ENCODE assay signal across 15 cellular contexts in the genomic region with DNA sequence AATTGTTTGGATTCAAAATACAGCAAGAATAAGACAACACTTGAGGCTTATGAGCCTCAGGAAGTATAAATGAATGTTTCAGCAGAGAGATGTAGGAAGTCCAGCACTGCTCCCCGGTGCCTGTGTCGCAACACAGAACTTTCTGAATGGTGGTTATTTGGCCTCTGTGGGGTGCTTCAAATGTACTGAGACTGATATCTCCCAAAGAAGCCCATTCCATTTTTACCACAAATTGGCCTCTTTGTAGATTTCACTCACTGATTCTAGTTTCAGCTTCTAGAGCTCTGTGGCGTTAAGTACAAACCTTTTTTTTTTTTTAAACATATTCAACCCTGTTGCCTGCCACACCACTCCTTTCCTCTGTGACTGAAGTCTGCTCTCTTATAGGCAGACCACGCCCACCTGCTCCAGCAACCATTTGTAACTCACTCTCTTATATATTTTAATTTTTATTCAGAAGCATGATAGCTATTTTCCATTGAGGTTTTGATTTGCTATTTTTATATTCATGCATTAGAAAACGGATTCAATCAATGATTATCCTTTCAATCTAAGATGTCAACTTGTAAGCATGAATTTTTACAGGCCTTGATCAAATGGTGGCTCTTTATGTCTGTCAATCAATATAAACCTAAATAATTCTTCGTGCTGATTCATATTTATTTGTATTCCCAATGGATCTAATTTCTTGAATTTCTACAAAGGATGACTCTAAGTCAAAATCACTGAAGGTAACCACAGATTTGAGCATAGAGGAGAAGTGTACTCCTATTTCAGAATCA.
DNase-seq lines count a peak whose midpoint lies in the region; ATAC-seq, FAIRE-seq and TF ChIP-seq lines count a peak whose summit lies in the region.
"Had no signal": no experiment of that assay in that cellular context is flagged by ENCODE, and none has a peak within 500 bp of the region (broad histone marks: within the 10 kb centered on the region; RNA-seq: fewer than 3 reads in every experiment).

No MANE protein-coding gene starts in this region.

- CTCF ChIA-PET in HepG2 (lab: Yijun Ruan, JAX; ENCODE audit: low intra/inter-chr PET ratio, low total read pairs): no interaction called here

- DNase-seq in right lobe of liver (no peak), HepG2 (ENCODE audit: low spot score) (no peak), astrocyte (ENCODE audit: low read depth) (peak; percentile 55), aorta (peak in 1 of 2 donors; percentile 67), activated gamma-delta T cell treated with Interleukin-2 at 50 U/mL for 16 hours (no peak)
- DNase-seq in stimulated activated CD4-positive, alpha-beta T cell treated with anti-CD3 and anti-CD28 coated beads, Interleukin-1b, Interleukin-23, amount 100 ng/mL, for 48 hours: no peak
- DNase-seq in activated T-cell treated with anti-CD3 and anti-CD28 coated beads, Interleukin-2, amount 50 U/mL, for 1 hour: no peak
- DNase-seq: activated T-cell treated with anti-CD3 and anti-CD28 coated beads for 4 hours, BE2C, RPMI8226 had no signal

- ATAC-seq in right lobe of liver (peak in 3 of 4 donors; percentile 24 to 50 (median 37)), HepG2 (no peak), HG03175 (IDR thresholded peaks at IDR 0.05; ENCODE audit: unreplicated experiment) (peak; percentile 35), aorta (ENCODE audit: low FRiP score) (peak; percentile 59)
- ATAC-seq: gastroesophageal sphincter, GM23338 had no signal

- H3K9me3 ChIP-seq in right lobe of liver (no peaks in the 10 kb centered on the region), HepG2 (ENCODE audit: low read length) (no peaks in the 10 kb centered on the region), astrocyte (ENCODE audit: insufficient read depth, low read depth, low read length) (no peaks in the 10 kb centered on the region), aorta (ENCODE audit: control insufficient read depth, low read length) (no peaks in the 10 kb centered on the region)
- H3K9me3 ChIP-seq: BE2C, gastroesophageal sphincter, prostate gland, suprapubic skin had no signal

- TF ChIP-seq RAD21 in HepG2 (CRISPR knock-in tag; IDR thresholded peaks at IDR 0.05): no peak

- H3K36me3 Mint-ChIP-seq in astrocyte (ENCODE audit: low read depth, unreplicated experiment): peaks cover 3% of the 10 kb centered on the region

- H3K27me3 Mint-ChIP-seq in astrocyte (ENCODE audit: low read depth, unreplicated experiment): no peaks in the 10 kb centered on the region

- H3K9me3 Mint-ChIP-seq in astrocyte (ENCODE audit: unreplicated experiment): no peaks in the 10 kb centered on the region
- H3K9me3 Mint-ChIP-seq: GM23338 had no signal

- H4K20me1 ChIP-seq in HepG2 (ENCODE audit: insufficient read depth, low read length) (no peaks in the 10 kb centered on the region), astrocyte (ENCODE audit: insufficient read depth, low read length) (no peaks in the 10 kb centered on the region)

- H3K4me2 ChIP-seq in HepG2 (ENCODE audit: low read depth, low read length): no peak overlapping the region
- no peak overlapping the region for H3K4me2 ChIP-seq in astrocyte (ENCODE audit: low read length)
- H3K4me2 ChIP-seq: GM23338 had no signal

- H2AFZ ChIP-seq in HepG2 (ENCODE audit: low read length) (no peak overlapping the region), astrocyte (ENCODE audit: low read depth, low read length) (no peak overlapping the region)
- H2AFZ ChIP-seq: GM23338 had no signal

- BruUV-seq in HepG2 (replicated peaks; lab: Mats Ljungman, UMichigan): no TSS peak

- 46% methylated on average over 5 of the region's 6 CpGs for WGBS in right lobe of liver (ENCODE audit: insufficient coverage, low coverage, low lambda C conversion rate, missing lambda C conversion rate)
- WGBS in HepG2 (ENCODE audit: low lambda C conversion rate): 2% methylated on average over 6 of the region's 6 CpGs
- WGBS in aorta, 2 donors: 77 to 81% methylated on average over 6 of the region's 6 CpGs

- in situ Hi-C loops in HepG2 (cut with HindIII; ENCODE audit: extremely low pct_ligation_motif_present, low pct_unique_long_range_greater_than_20kb): loop anchor here (10.0 kb wide), 1 partner anchor 1338 kb away; no protein-coding TSS in a partner anchor

- no peak for TF ChIP-seq CTCF in right lobe of liver (IDR thresholded peaks at IDR 0.05)
- TF ChIP-seq CTCF in HepG2 (CRISPR knock-in tag; IDR thresholded peaks at IDR 0.05): no peak
- no peak for TF ChIP-seq CTCF in astrocyte (IDR thresholded peaks at IDR 0.05; ENCODE audit: insufficient read depth, low read depth, low read length)

- H3K4me1 Mint-ChIP-seq in astrocyte (ENCODE audit: low read depth, unreplicated experiment): peaks cover 4% of the 10 kb centered on the region

- FAIRE-seq in HepG2 (lab: Jason Lieb, UNC) (no peak), astrocyte (lab: Jason Lieb, UNC) (no peak)

- no peaks in the 10 kb centered on the region for H3K27me3 ChIP-seq in right lobe of liver
- 0 out of 5 replicates have a peak, but pooled peaks cover 0 to 6% of the 10 kb centered on the region in 2 experiments for H3K27me3 ChIP-seq in HepG2 (ENCODE audit: control insufficient read depth in 1 of 2, insufficient read depth in 2 of 2, low read length in 2 of 2)
- no peaks in the 10 kb centered on the region for H3K27me3 ChIP-seq in astrocyte (ENCODE audit: insufficient read depth, low read length)
- no peaks in the 10 kb centered on the region for H3K27me3 ChIP-seq in aorta (ENCODE audit: control insufficient read depth in 1 of 2, insufficient read depth in 2 of 2, low read length in 1 of 2)
- H3K27me3 ChIP-seq: BE2C, gastroesophageal sphincter, suprapubic skin had no signal

- TF ChIP-seq POLR2A in right lobe of liver (IDR thresholded peaks at IDR 0.05) (no peak), HepG2 (IDR thresholded peaks at IDR 0.05; ENCODE audit: insufficient read depth in 1 of 2, low read depth in 2 of 2, low read length in 2 of 2) (no peak)

- H3K4me3 ChIP-seq in right lobe of liver (no peak overlapping the region), HepG2 (replicated peaks in 1 of 3; ENCODE audit: insufficient read depth in 1 of 3, low read depth in 2 of 3, low read length in 3 of 3) (no peak overlapping the region), astrocyte (ENCODE audit: insufficient read depth, low read depth, low read length) (no peak overlapping the region), aorta (ENCODE audit: low read length in 2 of 2) (no peak overlapping the region)
- H3K4me3 ChIP-seq: gastroesophageal sphincter, GM23338, prostate gland, suprapubic skin had no signal

- H3K27ac ChIP-seq in right lobe of liver (no peak overlapping the region), HepG2 (ENCODE audit: extremely low read length, insufficient read depth, low read length) (no peak overlapping the region), astrocyte (ENCODE audit: low read depth, low read length) (no peak overlapping the region), aorta (ENCODE audit: low read depth in 1 of 2, low read length in 2 of 2) (no peak overlapping the region)
- H3K27ac ChIP-seq: gastroesophageal sphincter, prostate gland, suprapubic skin had no signal

- intact Hi-C loops in right lobe of liver (cut with DNase I) (no loop called here), HepG2 (cut with micrococcal nuclease; ENCODE audit: unreplicated experiment) (no loop called here), aorta (cut with DNase I) (loop anchor here (5.0 to 10.0 kb wide), 4 partner anchors 171 to 1338 kb away; no protein-coding TSS in a partner anchor)

- H3K36me3 ChIP-seq in right lobe of liver: no peaks in the 10 kb centered on the region
- H3K36me3 ChIP-seq in HepG2 (replicated peaks in 1 of 2; ENCODE audit: control insufficient read depth in 1 of 2, insufficient read depth in 2 of 2, low read length in 2 of 2): no peaks in the 10 kb centered on the region
- peaks cover 19% of the 10 kb centered on the region for H3K36me3 ChIP-seq in astrocyte (ENCODE audit: insufficient read depth, low read length)
- H3K36me3 ChIP-seq in aorta (ENCODE audit: control insufficient read depth in 1 of 2, insufficient read depth in 2 of 2, low read length in 1 of 2): no peaks in the 10 kb centered on the region
- H3K36me3 ChIP-seq: prostate gland had no signal

- H3K27ac Mint-ChIP-seq in astrocyte (ENCODE audit: unreplicated experiment): peak overlapping the region; percentile 44
- H3K27ac Mint-ChIP-seq: GM23338 had no signal

- H3K79me2 ChIP-seq in HepG2 (ENCODE audit: insufficient read depth, low read length) (no peaks in the 10 kb centered on the region), astrocyte (ENCODE audit: insufficient read depth, low read length) (no peaks in the 10 kb centered on the region)

- H3K9ac ChIP-seq in HepG2 (ENCODE audit: insufficient read depth, low read depth, low read length): no peak overlapping the region
- no peak overlapping the region for H3K9ac ChIP-seq in astrocyte (ENCODE audit: low read length)

- no peak overlapping the region for H3K4me3 Mint-ChIP-seq in astrocyte (ENCODE audit: unreplicated experiment)
- H3K4me3 Mint-ChIP-seq: GM23338 had no signal

- no peak for TF ChIP-seq EP300 in HepG2 (IDR thresholded peaks at IDR 0.05; ENCODE audit: low read depth in 2 of 2, low read length in 2 of 2)
- no peak for TF ChIP-seq EP300 in HepG2 (CRISPR knock-in tag; IDR thresholded peaks at IDR 0.05; ENCODE audit: borderline replicate concordance)

- H3K4me1 ChIP-seq in right lobe of liver (peaks cover 0 to 11% (median 0%) of the 10 kb centered on the region in 4 donors), HepG2 (ENCODE audit: insufficient read depth, low read length) (no peaks in the 10 kb centered on the region), astrocyte (ENCODE audit: insufficient read depth, low read length) (peaks cover 8% of the 10 kb centered on the region), aorta (ENCODE audit: control insufficient read depth in 1 of 2, insufficient read depth in 2 of 2, low read length in 2 of 2) (peaks cover 3% of the 10 kb centered on the region in 2 donors)
- H3K4me1 ChIP-seq: BE2C, prostate gland had no signal

- POLR2A ChIA-PET in HepG2 (lab: Yijun Ruan, JAX): no interaction called here

TF ChIP-seq in HepG2, 621 proteins besides CTCF, POLR2A, EP300 and RAD21 (continues in another document):
- TF ChIP-seq HOXA7 (CRISPR knock-in tag; IDR thresholded peaks at IDR 0.05) (no peak), SETDB1 (CRISPR knock-in tag; IDR thresholded peaks at IDR 0.05; ENCODE audit: borderline replicate concordance) (no peak)

Comparison
In these comparisons a context has a peak if more than half of its experiments do, and no peak if none do; other contexts are left out.
1. intact Hi-C loops: an anchor here in aorta (5.0 to 10.0 kb wide); none called in right lobe of liver and HepG2.